ENCODE assay signal across 1 cellular context in the genomic region with DNA sequence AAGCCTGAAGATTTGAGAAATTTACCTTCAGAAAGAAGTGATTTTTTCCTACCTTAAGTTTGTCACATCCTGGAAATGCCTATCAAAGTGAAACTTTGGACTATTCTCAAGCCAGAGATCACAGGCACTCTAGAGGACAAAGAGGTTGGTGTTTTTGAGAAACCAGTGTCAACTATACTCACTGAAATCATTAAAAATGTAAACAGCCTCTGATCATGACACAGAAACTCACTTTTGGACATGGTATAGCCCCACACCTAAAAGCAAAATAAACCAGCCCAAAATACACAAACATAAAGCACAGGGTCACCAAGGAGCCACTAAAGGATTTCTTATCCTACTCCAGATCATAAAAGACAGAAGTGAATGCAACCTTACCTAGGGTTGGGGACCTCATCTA.
TF ChIP-seq lines count a peak whose summit lies in the region.

No MANE protein-coding gene starts in this region.

TF ChIP-seq in HepG2, 621 proteins besides CTCF, POLR2A, EP300 and RAD21 (continued from another document and continues in another):
- TF ChIP-seq ZNF839 (CRISPR knock-in tag; IDR thresholded peaks at IDR 0.05; ENCODE audit: borderline replicate concordance) = no peak
- peak; percentile 95 for TF ChIP-seq FOXA3 (CRISPR knock-in tag; IDR thresholded peaks at IDR 0.05)
- TF ChIP-seq BORCS8-MEF2B (CRISPR knock-in tag; IDR thresholded peaks at IDR 0.05) = no peak
- TF ChIP-seq, protein P1, sequence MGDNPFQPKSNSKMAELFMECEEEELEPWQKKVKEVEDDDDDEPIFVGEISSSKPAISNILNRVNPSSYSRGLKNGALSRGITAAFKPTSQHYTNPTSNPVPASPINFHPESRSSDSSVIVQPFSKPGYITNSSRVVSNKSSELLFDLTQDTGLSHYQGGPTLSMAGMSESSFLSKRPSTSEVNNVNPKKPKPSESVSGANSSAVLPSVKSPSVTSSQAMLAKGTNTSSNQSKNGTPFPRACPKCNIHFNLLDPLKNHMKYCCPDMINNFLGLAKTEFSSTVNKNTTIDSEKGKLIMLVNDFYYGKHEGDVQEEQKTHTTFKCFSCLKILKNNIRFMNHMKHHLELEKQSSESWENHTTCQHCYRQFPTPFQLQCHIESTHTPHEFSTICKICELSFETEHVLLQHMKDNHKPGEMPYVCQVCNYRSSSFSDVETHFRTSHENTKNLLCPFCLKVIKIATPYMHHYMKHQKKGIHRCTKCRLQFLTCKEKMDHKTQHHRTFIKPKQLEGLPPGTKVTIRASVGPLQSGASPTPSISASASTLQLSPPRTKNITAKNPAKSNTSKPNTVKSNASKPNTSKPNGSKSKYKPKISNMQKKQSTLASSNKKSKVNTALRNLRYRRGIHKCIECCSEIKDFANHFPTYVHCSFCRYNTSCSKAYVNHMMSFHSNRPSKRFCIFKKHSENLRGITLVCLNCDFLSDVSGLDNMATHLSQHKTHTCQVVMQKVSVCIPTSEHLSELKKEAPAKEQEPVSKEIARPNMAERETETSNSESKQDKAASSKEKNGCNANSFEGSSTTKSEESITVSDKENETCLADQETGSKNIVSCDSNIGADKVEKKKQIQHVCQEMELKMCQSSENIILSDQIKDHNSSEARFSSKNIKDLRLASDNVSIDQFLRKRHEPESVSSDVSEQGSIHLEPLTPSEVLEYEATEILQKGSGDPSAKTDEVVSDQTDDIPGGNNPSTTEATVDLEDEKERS (CRISPR knock-in tag; IDR thresholded peaks at IDR 0.05) = no peak
- TF ChIP-seq NFATC3 (CRISPR knock-in tag; IDR thresholded peaks at IDR 0.05) = no peak
- TF ChIP-seq ZFP37 (CRISPR knock-in tag; IDR thresholded peaks at IDR 0.05; ENCODE audit: borderline replicate concordance) = no peak
- no peak for TF ChIP-seq JDP2 (CRISPR knock-in tag; IDR thresholded peaks at IDR 0.05; ENCODE audit: borderline replicate concordance)
- peak; percentile 42; the same call in 1 of the 2 replicates for TF ChIP-seq ZNF331 (CRISPR knock-in tag; IDR thresholded peaks at IDR 0.05)
- TF ChIP-seq, protein P2, sequence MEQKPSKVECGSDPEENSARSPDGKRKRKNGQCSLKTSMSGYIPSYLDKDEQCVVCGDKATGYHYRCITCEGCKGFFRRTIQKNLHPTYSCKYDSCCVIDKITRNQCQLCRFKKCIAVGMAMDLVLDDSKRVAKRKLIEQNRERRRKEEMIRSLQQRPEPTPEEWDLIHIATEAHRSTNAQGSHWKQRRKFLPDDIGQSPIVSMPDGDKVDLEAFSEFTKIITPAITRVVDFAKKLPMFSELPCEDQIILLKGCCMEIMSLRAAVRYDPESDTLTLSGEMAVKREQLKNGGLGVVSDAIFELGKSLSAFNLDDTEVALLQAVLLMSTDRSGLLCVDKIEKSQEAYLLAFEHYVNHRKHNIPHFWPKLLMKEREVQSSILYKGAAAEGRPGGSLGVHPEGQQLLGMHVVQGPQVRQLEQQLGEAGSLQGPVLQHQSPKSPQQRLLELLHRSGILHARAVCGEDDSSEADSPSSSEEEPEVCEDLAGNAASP (CRISPR knock-in tag; IDR thresholded peaks at IDR 0.05; ENCODE audit: borderline replicate concordance) = peak; percentile 55; the same call in 1 of the 2 replicates
- TF ChIP-seq GLI4 (CRISPR knock-in tag; IDR thresholded peaks at IDR 0.05; ENCODE audit: borderline replicate concordance) = no peak
- TF ChIP-seq JUN (CRISPR knock-in tag; IDR thresholded peaks at IDR 0.05) = no peak
- TF ChIP-seq HES4 (CRISPR knock-in tag; IDR thresholded peaks at IDR 0.05; ENCODE audit: borderline replicate concordance) = no peak
- no peak for TF ChIP-seq MED13 (CRISPR knock-in tag; IDR thresholded peaks at IDR 0.05)
- TF ChIP-seq ZNF17 (CRISPR knock-in tag; IDR thresholded peaks at IDR 0.05) = no peak
- TF ChIP-seq ATM (IDR thresholded peaks at IDR 0.05; ENCODE audit: borderline replicate concordance) = no peak
- TF ChIP-seq PHB2 (IDR thresholded peaks at IDR 0.05; ENCODE audit: partially characterized antibody) = no peak
- TF ChIP-seq, protein P3, sequence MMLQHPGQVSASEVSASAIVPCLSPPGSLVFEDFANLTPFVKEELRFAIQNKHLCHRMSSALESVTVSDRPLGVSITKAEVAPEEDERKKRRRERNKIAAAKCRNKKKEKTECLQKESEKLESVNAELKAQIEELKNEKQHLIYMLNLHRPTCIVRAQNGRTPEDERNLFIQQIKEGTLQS (CRISPR knock-in tag; IDR thresholded peaks at IDR 0.05) = no peak
- TF ChIP-seq ZNF564 (CRISPR knock-in tag; IDR thresholded peaks at IDR 0.05) = no peak
- no peak for TF ChIP-seq ZNF678 (CRISPR knock-in tag; IDR thresholded peaks at IDR 0.05)
- TF ChIP-seq, protein P4, sequence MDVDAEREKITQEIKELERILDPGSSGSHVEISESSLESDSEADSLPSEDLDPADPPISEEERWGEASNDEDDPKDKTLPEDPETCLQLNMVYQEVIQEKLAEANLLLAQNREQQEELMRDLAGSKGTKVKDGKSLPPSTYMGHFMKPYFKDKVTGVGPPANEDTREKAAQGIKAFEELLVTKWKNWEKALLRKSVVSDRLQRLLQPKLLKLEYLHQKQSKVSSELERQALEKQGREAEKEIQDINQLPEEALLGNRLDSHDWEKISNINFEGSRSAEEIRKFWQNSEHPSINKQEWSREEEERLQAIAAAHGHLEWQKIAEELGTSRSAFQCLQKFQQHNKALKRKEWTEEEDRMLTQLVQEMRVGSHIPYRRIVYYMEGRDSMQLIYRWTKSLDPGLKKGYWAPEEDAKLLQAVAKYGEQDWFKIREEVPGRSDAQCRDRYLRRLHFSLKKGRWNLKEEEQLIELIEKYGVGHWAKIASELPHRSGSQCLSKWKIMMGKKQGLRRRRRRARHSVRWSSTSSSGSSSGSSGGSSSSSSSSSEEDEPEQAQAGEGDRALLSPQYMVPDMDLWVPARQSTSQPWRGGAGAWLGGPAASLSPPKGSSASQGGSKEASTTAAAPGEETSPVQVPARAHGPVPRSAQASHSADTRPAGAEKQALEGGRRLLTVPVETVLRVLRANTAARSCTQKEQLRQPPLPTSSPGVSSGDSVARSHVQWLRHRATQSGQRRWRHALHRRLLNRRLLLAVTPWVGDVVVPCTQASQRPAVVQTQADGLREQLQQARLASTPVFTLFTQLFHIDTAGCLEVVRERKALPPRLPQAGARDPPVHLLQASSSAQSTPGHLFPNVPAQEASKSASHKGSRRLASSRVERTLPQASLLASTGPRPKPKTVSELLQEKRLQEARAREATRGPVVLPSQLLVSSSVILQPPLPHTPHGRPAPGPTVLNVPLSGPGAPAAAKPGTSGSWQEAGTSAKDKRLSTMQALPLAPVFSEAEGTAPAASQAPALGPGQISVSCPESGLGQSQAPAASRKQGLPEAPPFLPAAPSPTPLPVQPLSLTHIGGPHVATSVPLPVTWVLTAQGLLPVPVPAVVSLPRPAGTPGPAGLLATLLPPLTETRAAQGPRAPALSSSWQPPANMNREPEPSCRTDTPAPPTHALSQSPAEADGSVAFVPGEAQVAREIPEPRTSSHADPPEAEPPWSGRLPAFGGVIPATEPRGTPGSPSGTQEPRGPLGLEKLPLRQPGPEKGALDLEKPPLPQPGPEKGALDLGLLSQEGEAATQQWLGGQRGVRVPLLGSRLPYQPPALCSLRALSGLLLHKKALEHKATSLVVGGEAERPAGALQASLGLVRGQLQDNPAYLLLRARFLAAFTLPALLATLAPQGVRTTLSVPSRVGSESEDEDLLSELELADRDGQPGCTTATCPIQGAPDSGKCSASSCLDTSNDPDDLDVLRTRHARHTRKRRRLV (CRISPR knock-in tag; IDR thresholded peaks at IDR 0.05) = no peak
- TF ChIP-seq ZNF782 (CRISPR knock-in tag; IDR thresholded peaks at IDR 0.05; ENCODE audit: borderline replicate concordance) = no peak
- TF ChIP-seq HNF4G (IDR thresholded peaks at IDR 0.05; ENCODE audit: borderline replicate concordance, low read depth, low read length) = peak; percentile 58; the same call in 1 of the 2 replicates
- peak; percentile 25; the same call in 1 of the 2 replicates for TF ChIP-seq HNF4G (CRISPR knock-in tag; IDR thresholded peaks at IDR 0.05; ENCODE audit: borderline replicate concordance, low read depth)
- TF ChIP-seq, protein P5, sequence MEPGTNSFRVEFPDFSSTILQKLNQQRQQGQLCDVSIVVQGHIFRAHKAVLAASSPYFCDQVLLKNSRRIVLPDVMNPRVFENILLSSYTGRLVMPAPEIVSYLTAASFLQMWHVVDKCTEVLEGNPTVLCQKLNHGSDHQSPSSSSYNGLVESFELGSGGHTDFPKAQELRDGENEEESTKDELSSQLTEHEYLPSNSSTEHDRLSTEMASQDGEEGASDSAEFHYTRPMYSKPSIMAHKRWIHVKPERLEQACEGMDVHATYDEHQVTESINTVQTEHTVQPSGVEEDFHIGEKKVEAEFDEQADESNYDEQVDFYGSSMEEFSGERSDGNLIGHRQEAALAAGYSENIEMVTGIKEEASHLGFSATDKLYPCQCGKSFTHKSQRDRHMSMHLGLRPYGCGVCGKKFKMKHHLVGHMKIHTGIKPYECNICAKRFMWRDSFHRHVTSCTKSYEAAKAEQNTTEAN (CRISPR knock-in tag; conservative IDR thresholded peaks at IDR 0.05) = no peak; the same call in 1 of the 2 replicates
- TF ChIP-seq, protein P6, sequence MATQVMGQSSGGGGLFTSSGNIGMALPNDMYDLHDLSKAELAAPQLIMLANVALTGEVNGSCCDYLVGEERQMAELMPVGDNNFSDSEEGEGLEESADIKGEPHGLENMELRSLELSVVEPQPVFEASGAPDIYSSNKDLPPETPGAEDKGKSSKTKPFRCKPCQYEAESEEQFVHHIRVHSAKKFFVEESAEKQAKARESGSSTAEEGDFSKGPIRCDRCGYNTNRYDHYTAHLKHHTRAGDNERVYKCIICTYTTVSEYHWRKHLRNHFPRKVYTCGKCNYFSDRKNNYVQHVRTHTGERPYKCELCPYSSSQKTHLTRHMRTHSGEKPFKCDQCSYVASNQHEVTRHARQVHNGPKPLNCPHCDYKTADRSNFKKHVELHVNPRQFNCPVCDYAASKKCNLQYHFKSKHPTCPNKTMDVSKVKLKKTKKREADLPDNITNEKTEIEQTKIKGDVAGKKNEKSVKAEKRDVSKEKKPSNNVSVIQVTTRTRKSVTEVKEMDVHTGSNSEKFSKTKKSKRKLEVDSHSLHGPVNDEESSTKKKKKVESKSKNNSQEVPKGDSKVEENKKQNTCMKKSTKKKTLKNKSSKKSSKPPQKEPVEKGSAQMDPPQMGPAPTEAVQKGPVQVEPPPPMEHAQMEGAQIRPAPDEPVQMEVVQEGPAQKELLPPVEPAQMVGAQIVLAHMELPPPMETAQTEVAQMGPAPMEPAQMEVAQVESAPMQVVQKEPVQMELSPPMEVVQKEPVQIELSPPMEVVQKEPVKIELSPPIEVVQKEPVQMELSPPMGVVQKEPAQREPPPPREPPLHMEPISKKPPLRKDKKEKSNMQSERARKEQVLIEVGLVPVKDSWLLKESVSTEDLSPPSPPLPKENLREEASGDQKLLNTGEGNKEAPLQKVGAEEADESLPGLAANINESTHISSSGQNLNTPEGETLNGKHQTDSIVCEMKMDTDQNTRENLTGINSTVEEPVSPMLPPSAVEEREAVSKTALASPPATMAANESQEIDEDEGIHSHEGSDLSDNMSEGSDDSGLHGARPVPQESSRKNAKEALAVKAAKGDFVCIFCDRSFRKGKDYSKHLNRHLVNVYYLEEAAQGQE (IDR thresholded peaks at IDR 0.05; ENCODE audit: borderline replicate concordance in 1 of 2, low read depth in 1 of 2, low read length in 2 of 2) = no peak
- TF ChIP-seq, protein P7, sequence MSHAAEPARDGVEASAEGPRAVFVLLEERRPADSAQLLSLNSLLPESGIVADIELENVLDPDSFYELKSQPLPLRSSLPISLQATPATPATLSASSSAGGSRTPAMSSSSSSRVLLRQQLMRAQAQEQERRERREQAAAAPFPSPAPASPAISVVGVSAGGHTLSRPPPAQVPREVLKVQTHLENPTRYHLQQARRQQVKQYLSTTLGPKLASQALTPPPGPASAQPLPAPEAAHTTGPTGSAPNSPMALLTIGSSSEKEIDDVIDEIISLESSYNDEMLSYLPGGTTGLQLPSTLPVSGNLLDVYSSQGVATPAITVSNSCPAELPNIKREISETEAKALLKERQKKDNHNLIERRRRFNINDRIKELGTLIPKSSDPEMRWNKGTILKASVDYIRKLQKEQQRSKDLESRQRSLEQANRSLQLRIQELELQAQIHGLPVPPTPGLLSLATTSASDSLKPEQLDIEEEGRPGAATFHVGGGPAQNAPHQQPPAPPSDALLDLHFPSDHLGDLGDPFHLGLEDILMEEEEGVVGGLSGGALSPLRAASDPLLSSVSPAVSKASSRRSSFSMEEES (CRISPR knock-in tag; IDR thresholded peaks at IDR 0.05) = peak; percentile 68; the same call in 1 of the 2 replicates
- TF ChIP-seq ZNF143 (CRISPR knock-in tag; IDR thresholded peaks at IDR 0.05) = no peak
- TF ChIP-seq, protein P8, sequence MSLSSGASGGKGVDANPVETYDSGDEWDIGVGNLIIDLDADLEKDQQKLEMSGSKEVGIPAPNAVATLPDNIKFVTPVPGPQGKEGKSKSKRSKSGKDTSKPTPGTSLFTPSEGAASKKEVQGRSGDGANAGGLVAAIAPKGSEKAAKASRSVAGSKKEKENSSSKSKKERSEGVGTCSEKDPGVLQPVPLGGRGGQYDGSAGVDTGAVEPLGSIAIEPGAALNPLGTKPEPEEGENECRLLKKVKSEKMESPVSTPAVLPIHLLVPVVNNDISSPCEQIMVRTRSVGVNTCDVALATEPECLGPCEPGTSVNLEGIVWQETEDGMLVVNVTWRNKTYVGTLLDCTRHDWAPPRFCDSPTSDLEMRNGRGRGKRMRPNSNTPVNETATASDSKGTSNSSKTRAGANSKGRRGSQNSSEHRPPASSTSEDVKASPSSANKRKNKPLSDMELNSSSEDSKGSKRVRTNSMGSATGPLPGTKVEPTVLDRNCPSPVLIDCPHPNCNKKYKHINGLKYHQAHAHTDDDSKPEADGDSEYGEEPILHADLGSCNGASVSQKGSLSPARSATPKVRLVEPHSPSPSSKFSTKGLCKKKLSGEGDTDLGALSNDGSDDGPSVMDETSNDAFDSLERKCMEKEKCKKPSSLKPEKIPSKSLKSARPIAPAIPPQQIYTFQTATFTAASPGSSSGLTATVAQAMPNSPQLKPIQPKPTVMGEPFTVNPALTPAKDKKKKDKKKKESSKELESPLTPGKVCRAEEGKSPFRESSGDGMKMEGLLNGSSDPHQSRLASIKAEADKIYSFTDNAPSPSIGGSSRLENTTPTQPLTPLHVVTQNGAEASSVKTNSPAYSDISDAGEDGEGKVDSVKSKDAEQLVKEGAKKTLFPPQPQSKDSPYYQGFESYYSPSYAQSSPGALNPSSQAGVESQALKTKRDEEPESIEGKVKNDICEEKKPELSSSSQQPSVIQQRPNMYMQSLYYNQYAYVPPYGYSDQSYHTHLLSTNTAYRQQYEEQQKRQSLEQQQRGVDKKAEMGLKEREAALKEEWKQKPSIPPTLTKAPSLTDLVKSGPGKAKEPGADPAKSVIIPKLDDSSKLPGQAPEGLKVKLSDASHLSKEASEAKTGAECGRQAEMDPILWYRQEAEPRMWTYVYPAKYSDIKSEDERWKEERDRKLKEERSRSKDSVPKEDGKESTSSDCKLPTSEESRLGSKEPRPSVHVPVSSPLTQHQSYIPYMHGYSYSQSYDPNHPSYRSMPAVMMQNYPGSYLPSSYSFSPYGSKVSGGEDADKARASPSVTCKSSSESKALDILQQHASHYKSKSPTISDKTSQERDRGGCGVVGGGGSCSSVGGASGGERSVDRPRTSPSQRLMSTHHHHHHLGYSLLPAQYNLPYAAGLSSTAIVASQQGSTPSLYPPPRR (CRISPR knock-in tag; IDR thresholded peaks at IDR 0.05; ENCODE audit: borderline replicate concordance) = peak; percentile 64
- TF ChIP-seq JUNB (CRISPR knock-in tag; IDR thresholded peaks at IDR 0.05; ENCODE audit: borderline replicate concordance) = no peak
- TF ChIP-seq, protein P9, sequence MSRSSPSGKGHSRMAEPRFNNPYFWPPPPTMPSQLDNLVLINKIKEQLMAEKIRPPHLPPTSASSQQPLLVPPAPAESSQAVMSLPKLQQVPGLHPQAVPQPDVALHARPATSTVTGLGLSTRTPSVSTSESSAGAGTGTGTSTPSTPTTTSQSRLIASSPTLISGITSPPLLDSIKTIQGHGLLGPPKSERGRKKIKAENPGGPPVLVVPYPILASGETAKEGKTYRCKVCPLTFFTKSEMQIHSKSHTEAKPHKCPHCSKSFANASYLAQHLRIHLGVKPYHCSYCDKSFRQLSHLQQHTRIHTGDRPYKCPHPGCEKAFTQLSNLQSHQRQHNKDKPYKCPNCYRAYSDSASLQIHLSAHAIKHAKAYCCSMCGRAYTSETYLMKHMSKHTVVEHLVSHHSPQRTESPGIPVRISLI (CRISPR knock-in tag; IDR thresholded peaks at IDR 0.05; ENCODE audit: borderline replicate concordance) = no peak
- TF ChIP-seq ZNF230 (CRISPR knock-in tag; IDR thresholded peaks at IDR 0.05) = no peak
